ENCODE assay signal across 1 cellular context in the genomic region with DNA sequence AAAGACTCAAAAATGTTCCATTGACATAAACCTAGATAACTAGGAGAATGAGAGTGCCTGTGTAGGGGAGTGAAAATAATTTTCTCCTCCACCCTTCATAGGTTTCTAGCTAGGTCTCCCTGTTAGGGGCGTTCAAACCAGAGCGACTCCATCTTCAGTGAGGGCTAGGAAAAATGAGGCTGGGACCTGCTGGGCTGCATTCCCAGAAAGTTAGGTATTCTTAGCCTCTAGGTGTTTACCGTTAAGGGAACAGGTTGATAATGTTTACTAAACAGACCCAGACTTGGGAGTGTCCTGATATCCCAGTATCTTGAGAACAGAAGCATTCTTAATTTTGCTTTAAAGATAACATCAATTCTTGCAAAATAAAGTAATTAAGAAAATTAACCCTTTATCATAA.
TF ChIP-seq lines count a peak whose summit lies in the region.

No MANE protein-coding gene starts in this region.

TF ChIP-seq in GM23338, 12 proteins besides CTCF, POLR2A, EP300 and RAD21 (continued from another document):
- TF ChIP-seq NANOG (IDR thresholded peaks at IDR 0.05; ENCODE audit: borderline replicate concordance) (no peak), ZNF462 (CRISPR knock-in tag; IDR thresholded peaks at IDR 0.05) (no peak)
- TF ChIP-seq, protein P1, sequence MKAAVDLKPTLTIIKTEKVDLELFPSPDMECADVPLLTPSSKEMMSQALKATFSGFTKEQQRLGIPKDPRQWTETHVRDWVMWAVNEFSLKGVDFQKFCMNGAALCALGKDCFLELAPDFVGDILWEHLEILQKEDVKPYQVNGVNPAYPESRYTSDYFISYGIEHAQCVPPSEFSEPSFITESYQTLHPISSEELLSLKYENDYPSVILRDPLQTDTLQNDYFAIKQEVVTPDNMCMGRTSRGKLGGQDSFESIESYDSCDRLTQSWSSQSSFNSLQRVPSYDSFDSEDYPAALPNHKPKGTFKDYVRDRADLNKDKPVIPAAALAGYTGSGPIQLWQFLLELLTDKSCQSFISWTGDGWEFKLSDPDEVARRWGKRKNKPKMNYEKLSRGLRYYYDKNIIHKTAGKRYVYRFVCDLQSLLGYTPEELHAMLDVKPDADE (IDR thresholded peaks at IDR 0.05): no peak
